ENCODE assay signal across 22 cellular contexts in the genomic region with DNA sequence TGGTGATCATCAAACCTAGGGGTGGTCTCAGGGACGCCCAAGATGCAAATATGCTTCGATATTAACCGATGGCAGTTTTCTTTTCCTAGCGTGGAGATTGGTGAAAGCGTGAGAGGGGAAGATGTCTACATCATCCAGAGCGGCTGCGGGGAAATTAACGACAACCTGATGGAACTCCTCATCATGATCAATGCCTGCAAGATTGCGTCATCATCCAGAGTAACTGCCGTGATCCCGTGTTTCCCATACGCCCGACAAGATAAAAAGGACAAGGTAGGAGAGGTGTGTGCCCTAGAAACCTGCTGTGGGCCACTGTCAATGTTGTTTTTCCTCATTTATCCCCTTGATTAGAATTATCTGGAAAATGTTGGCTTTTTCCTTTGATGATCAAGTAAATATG. TPM values are rescaled to one million over a fixed set of nuclear protein-coding genes. Genes with fewer than 3 reads are reported as not detected.
DNase-seq lines count a peak whose midpoint lies in the region; ATAC-seq, FAIRE-seq and TF ChIP-seq lines count a peak whose summit lies in the region.
"Had no signal": no experiment of that assay in that cellular context is flagged by ENCODE, and none has a peak within 500 bp of the region (broad histone marks: within the 10 kb centered on the region; RNA-seq: fewer than 3 reads in every experiment).

No MANE protein-coding gene starts in this region.

- H4K20me1 ChIP-seq in IMR-90 (ENCODE audit: insufficient read depth, low read length) (no peaks in the 10 kb centered on the region), H1 (replicated peaks in 1 of 2; ENCODE audit: control insufficient read depth in 1 of 2, insufficient read depth in 2 of 2, low read length in 2 of 2) (peaks cover 0 to 4% of the 10 kb centered on the region in 2 experiments)

- BruUV-seq in IMR-90 (replicated peaks; lab: Mats Ljungman, UMichigan): no TSS peak

- TF ChIP-seq POLR2A in IMR-90 (IDR thresholded peaks at IDR 0.05; ENCODE audit: low read depth, low read length) (no peak), H1 (IDR thresholded peaks at IDR 0.05; ENCODE audit: control extremely low read depth in 1 of 2, low read depth in 2 of 2, low read length in 2 of 2) (no peak)

- 87% methylated on average over 3 of the region's 13 CpGs; no CpG with 5 or more reads in 1 of the 2 experiments for WGBS in IMR-90 (ENCODE audit: extremely low coverage in 2 of 2, insufficient read length in 1 of 2), 2 experiments
- WGBS in H1 (ENCODE audit: extremely low coverage in 1 of 2, insufficient coverage in 1 of 2, insufficient read length in 1 of 2, insufficient replicate concordance in 2 of 2, low coverage in 1 of 2, low lambda C conversion rate in 2 of 2, missing lambda C conversion rate in 1 of 2), 2 experiments: 90% methylated on average over 9 of the region's 13 CpGs; no CpG with 5 or more reads in 1 of the 2 experiments

- H3K56ac ChIP-seq in IMR-90 (ENCODE audit: extremely low read depth, insufficient read depth, low read length) (no peak overlapping the region), H1 (replicated peaks; ENCODE audit: insufficient read length, low read depth, low read length) (no peak overlapping the region)

- dilution Hi-C loops in IMR-90 (cut with HindIII; ENCODE audit: low sequenced_read_pairs, unreplicated experiment): no loop called here

- H3K4ac ChIP-seq in IMR-90 (ENCODE audit: low read depth, low read length) (no peak overlapping the region), H1 (replicated peaks; ENCODE audit: insufficient read length, low read depth, low read length) (no peak overlapping the region)

- FAIRE-seq in H1 (lab: Jason Lieb, UNC): no peak
- FAIRE-seq: A549, D721Med, G401.6, GM12891, GM19239 had no signal

- no peak overlapping the region for H3K9ac ChIP-seq in IMR-90 (ENCODE audit: low read depth, low read length)
- H3K9ac ChIP-seq in H1 (replicated peaks in 1 of 4; ENCODE audit: extremely low read depth in 1 of 4, low read depth in 3 of 4, low read length in 3 of 4): no peak overlapping the region
- H3K9ac ChIP-seq: BLaER1 treated with 17β-estradiol and CSF1 and Interleukin-3, amounts not matched to agents 10 nM and 100 nM had no signal

- no peak for TF ChIP-seq EP300 in H1 (IDR thresholded peaks at IDR 0.05; ENCODE audit: borderline replicate concordance in 1 of 2, low read depth in 2 of 2, low read length in 2 of 2)

- H3K9me3 Mint-ChIP-seq in T-helper 1 cell treated with Interleukin-12 subunit alpha and Interleukin-12 subunit beta and Interleukin-4 antibody, amounts not matched to agents 30 μg/mL and 1 μg/mL, for 36 hours: no peaks in the 10 kb centered on the region
- H3K9me3 Mint-ChIP-seq: CD4-positive, alpha-beta T cell; CD8-positive, alpha-beta T cell had no signal

- no peak overlapping the region for H2BK12ac ChIP-seq in H1 (ENCODE audit: low read depth, low read length)

- H2BK5ac ChIP-seq in IMR-90 (ENCODE audit: low read depth, low read length, poor library complexity, severe bottlenecking): no peak overlapping the region
- H2BK5ac ChIP-seq in H1 (ENCODE audit: low read depth, low read length): no peak overlapping the region

- H3K4me1 ChIP-seq in IMR-90 (ENCODE audit: control insufficient read depth, insufficient read depth, low read length) (no peaks in the 10 kb centered on the region; the same call in 1 of the 2 replicates), H1 (replicated peaks in 1 of 4; ENCODE audit: control insufficient read depth in 3 of 4, insufficient read depth in 4 of 4, low read length in 3 of 4) (no peaks in the 10 kb centered on the region; a peak in 2 of 7 replicates)
- H3K4me1 ChIP-seq: A549; BLaER1 treated with 17β-estradiol and CSF1 and Interleukin-3, amounts not matched to agents 10 nM and 100 nM; Caco-2 had no signal

- H3K23ac ChIP-seq in IMR-90 (ENCODE audit: low read depth, low read length) (no peak overlapping the region), H1 (ENCODE audit: insufficient read length) (no peak overlapping the region)

- H2BK15ac ChIP-seq in IMR-90 (ENCODE audit: low read depth, low read length) (no peak overlapping the region), H1 (ENCODE audit: low read length) (no peak overlapping the region)

- H2BK120ac ChIP-seq in IMR-90 (ENCODE audit: low read depth, low read length) (no peak overlapping the region), H1 (replicated peaks; ENCODE audit: low read depth, low read length) (no peak overlapping the region)

- H3K9me1 ChIP-seq in IMR-90 (ENCODE audit: insufficient read depth, low read length): no peaks in the 10 kb centered on the region

- H3K79me1 ChIP-seq in IMR-90 (ENCODE audit: low read depth in 1 of 2, low read length in 2 of 2) (peaks cover 5 to 8% of the 10 kb centered on the region in 2 experiments; a peak in 2 of 4 replicates), H1 (ENCODE audit: low read depth, low read length) (no peaks in the 10 kb centered on the region)

- H3K27ac Mint-ChIP-seq in T-helper 1 cell treated with Interleukin-12 subunit alpha and Interleukin-12 subunit beta and Interleukin-4 antibody, amounts not matched to agents 30 μg/mL and 1 μg/mL, for 36 hours: peak overlapping the region; percentile 36
- H3K27ac Mint-ChIP-seq: B cell; CD4-positive, alpha-beta T cell; CD8-positive, alpha-beta T cell had no signal

- H3K23me2 ChIP-seq in H1 (ENCODE audit: low read depth, low read length): no peaks in the 10 kb centered on the region

- no peak overlapping the region for H2AFZ ChIP-seq in IMR-90 (replicated peaks; ENCODE audit: low read length, poor library complexity)
- no peak overlapping the region for H2AFZ ChIP-seq in H1 (ENCODE audit: low read length)

- in situ Hi-C loops in IMR-90 (cut with MboI; ENCODE audit: low sequenced_read_pairs): no loop called here

- H3K27me3 ChIP-seq in IMR-90 (ENCODE audit: control insufficient read depth, insufficient read depth, low read length): no peaks in the 10 kb centered on the region
- no peaks in the 10 kb centered on the region for H3K27me3 ChIP-seq in H1 (replicated peaks in 1 of 4; ENCODE audit: control insufficient read depth in 3 of 4, extremely low read depth in 1 of 4, insufficient read depth in 3 of 4, low read length in 3 of 4)

- CTCF ChIA-PET in IMR-90 (lab: Yijun Ruan, JAX): no interaction called here
- CTCF ChIA-PET in H1 (lab: Charles Lee; ENCODE audit: partially characterized antibody): no interaction called here

- H4K5ac ChIP-seq in IMR-90 (ENCODE audit: low read depth, low read length) (no peak overlapping the region), H1 (ENCODE audit: insufficient read length, low read depth, low read length) (no peak overlapping the region)

- H2AK5ac ChIP-seq in IMR-90 (ENCODE audit: low read depth, low read length) (no peak overlapping the region), H1 (ENCODE audit: low read depth, low read length) (no peak overlapping the region)

- H2BK20ac ChIP-seq in IMR-90 (ENCODE audit: low read depth, low read length) (no peak overlapping the region), H1 (ENCODE audit: low read length) (no peak overlapping the region)

- ATAC-seq in IMR-90 (ENCODE audit: low read depth) (no peak), GM21447 (IDR thresholded peaks at IDR 0.05; ENCODE audit: unreplicated experiment) (no peak)
- ATAC-seq: A549; CD8-positive, alpha-beta T cell had no signal

- peaks cover 40% of the 10 kb centered on the region for H3K36me3 Mint-ChIP-seq in T-helper 1 cell treated with Interleukin-12 subunit alpha and Interleukin-12 subunit beta and Interleukin-4 antibody, amounts not matched to agents 30 μg/mL and 1 μg/mL, for 36 hours (ENCODE audit: low read depth)

- no peak for TF ChIP-seq CTCF in IMR-90 (conservative IDR thresholded peaks at IDR 0.05; ENCODE audit: low read depth, low read length)
- TF ChIP-seq CTCF in H1 (IDR thresholded peaks at IDR 0.05; ENCODE audit: control extremely low read depth in 1 of 3, insufficient read depth in 1 of 3, low read depth in 1 of 3, low read length in 3 of 3): no peak

- H4K8ac ChIP-seq in IMR-90 (ENCODE audit: low read depth in 2 of 2, low read length in 2 of 2): no peak overlapping the region
- H4K8ac ChIP-seq in H1 (ENCODE audit: extremely low read depth, insufficient read depth, low read length): no peak overlapping the region

- H4K91ac ChIP-seq in IMR-90 (ENCODE audit: insufficient read depth, low read depth, low read length): peak overlapping the region; percentile 5; the same call in 1 of the 2 replicates
- no peak overlapping the region for H4K91ac ChIP-seq in H1 (replicated peaks; ENCODE audit: insufficient read length, low read length)

- H3K4me1 Mint-ChIP-seq in T-helper 1 cell treated with Interleukin-12 subunit alpha and Interleukin-12 subunit beta and Interleukin-4 antibody, amounts not matched to agents 30 μg/mL and 1 μg/mL, for 36 hours (ENCODE audit: low read depth): peaks cover 25% of the 10 kb centered on the region

- H3K4me3 ChIP-seq in IMR-90 (ENCODE audit: insufficient read depth, low read depth, low read length): no peak overlapping the region
- H3K4me3 ChIP-seq in H1 (ENCODE audit: extremely low read depth in 1 of 4, insufficient read depth in 2 of 4, low read depth in 3 of 4, low read length in 4 of 4): no peak overlapping the region
- H3K4me3 ChIP-seq: A549; BLaER1 treated with 17β-estradiol and CSF1 and Interleukin-3, amounts not matched to agents 10 nM and 100 nM had no signal

- intact Hi-C loops in IMR-90 (cut with micrococcal nuclease): no loop called here

- H3K4me3 Mint-ChIP-seq in T-helper 1 cell treated with Interleukin-12 subunit alpha and Interleukin-12 subunit beta and Interleukin-4 antibody, amounts not matched to agents 30 μg/mL and 1 μg/mL, for 36 hours: no peak overlapping the region
- H3K4me3 Mint-ChIP-seq: B cell; CD4-positive, alpha-beta T cell; CD8-positive, alpha-beta T cell had no signal

- H3K27me3 Mint-ChIP-seq in T-helper 1 cell treated with Interleukin-12 subunit alpha and Interleukin-12 subunit beta and Interleukin-4 antibody, amounts not matched to agents 30 μg/mL and 1 μg/mL, for 36 hours (ENCODE audit: low read depth): no peaks in the 10 kb centered on the region
- H3K27me3 Mint-ChIP-seq: B cell; CD4-positive, alpha-beta T cell had no signal

- H3K27ac ChIP-seq in IMR-90 (ENCODE audit: insufficient read depth, low read length) (no peak overlapping the region), H1 (ENCODE audit: low read depth, low read length) (no peak overlapping the region)
- H3K27ac ChIP-seq: 22Rv1; A549; BLaER1 treated with 17β-estradiol and CSF1 and Interleukin-3, amounts not matched to agents 10 nM and 100 nM; C4-2B had no signal

- peaks cover 3% of the 10 kb centered on the region; the same call in 1 of the 2 replicates for H3K9me3 ChIP-seq in IMR-90 (ENCODE audit: control insufficient read depth, insufficient read depth, low read length)
- no peaks in the 10 kb centered on the region for H3K9me3 ChIP-seq in H1 (ENCODE audit: insufficient read depth in 2 of 2, low read depth in 1 of 2, low read length in 1 of 2)
- H3K9me3 ChIP-seq: A549, Caco-2 had no signal

- no peak overlapping the region for H2AK9ac ChIP-seq in IMR-90 (replicated peaks; ENCODE audit: low read depth, low read length, poor library complexity)

- H3K4me2 ChIP-seq in IMR-90 (ENCODE audit: low read depth, low read length) (no peak overlapping the region), H1 (ENCODE audit: insufficient read depth in 1 of 2, low read depth in 2 of 2, low read length in 2 of 2) (no peak overlapping the region)
- H3K4me2 ChIP-seq: A549; BLaER1 treated with 17β-estradiol and CSF1 and Interleukin-3, amounts not matched to agents 10 nM and 100 nM had no signal

- peaks cover 0 to 12% of the 10 kb centered on the region in 2 experiments; a peak in 2 of 4 replicates for H3K79me2 ChIP-seq in H1 (ENCODE audit: control insufficient read depth in 1 of 2, insufficient read depth in 2 of 2, low read length in 2 of 2)

- DNase-seq in T-helper 1 cell: no peak
- no peak for DNase-seq in IMR-90
- DNase-seq in H1 (ENCODE audit: low read depth in 1 of 2, low spot score in 2 of 2): no peak
- no peak for DNase-seq in nucleus accumbens (lab: John Stamatoyannopoulos, UW)
- DNase-seq: AML-193; Caco-2; Calu3; CD4-positive, alpha-beta T cell; CD8-positive, alpha-beta T cell; DMS79 treated with DMSO at 0.1 percent for 48 hours; GF-D8 had no signal

- POLR2A ChIA-PET in IMR-90 (lab: Charles Lee; ENCODE audit: unreplicated experiment): no interaction called here
- POLR2A ChIA-PET in H1 (lab: Charles Lee; ENCODE audit: partially characterized antibody): no interaction called here

- H3K14ac ChIP-seq in IMR-90 (replicated peaks; ENCODE audit: low read depth, low read length) (no peak overlapping the region), H1 (ENCODE audit: insufficient read length) (no peak overlapping the region)

- H3K36me3 ChIP-seq in IMR-90 (ENCODE audit: control insufficient read depth, insufficient read depth, low read length) (no peaks in the 10 kb centered on the region; the same call in 1 of the 2 replicates), H1 (ENCODE audit: control insufficient read depth in 2 of 4, insufficient read depth in 4 of 4, low read length in 3 of 4) (peaks cover 0 to 27% (median 3%) of the 10 kb centered on the region in 4 experiments; a peak in 4 of 8 replicates)

- no peak for TF ChIP-seq RAD21 in IMR-90 (IDR thresholded peaks at IDR 0.05; ENCODE audit: low read length)
- no peak for TF ChIP-seq RAD21 in H1 (IDR thresholded peaks at IDR 0.05 in 1 of 2, conservative IDR thresholded peaks at IDR 0.05 in 1 of 2; ENCODE audit: low read depth in 2 of 2, low read length in 2 of 2)

- H3K18ac ChIP-seq in IMR-90 (ENCODE audit: low read depth, low read length): no peak overlapping the region
- no peak overlapping the region for H3K18ac ChIP-seq in H1 (ENCODE audit: extremely low read depth, low read length)

RNA-seq across cellular contexts. Expression of a gene that starts 7.9 kb away (rescaled TPM):
- total RNA-seq in IMR-90 (2012; rRNA removed): 48.0 and 48.9 TPM in 2 replicates
- polyA plus RNA-seq in IMR-90 (2012; rRNA removed) (20.4 and 25.7 TPM in 2 replicates), H1 (2011; rRNA removed) (11.8 and 17.8 TPM in 2 replicates)
- polyA plus RNA-seq in IMR-90 (2012; cell fraction: cytosol; rRNA removed): 20.1 and 38.6 TPM in 2 replicates
- 14.3 and 16.4 TPM in 2 replicates for polyA plus RNA-seq in IMR-90 (2012; cell fraction: nucleus; rRNA removed; ENCODE audit: low replicate concordance)
- total RNA-seq in H1 (2021; fragmentation: NEBNext Ultra II Directional; extraction: Animal tissue kit (Norgen Biotek cat#: 25700)): 29.0 and 31.4 TPM in 2 replicates
- 16.1 TPM for polyA plus RNA-seq in H1 (2011; cell fraction: cytosol; rRNA removed)
- 16.9 TPM for polyA plus RNA-seq in H1 (2011; cell fraction: nucleus; rRNA removed)
- 23.7 to 30.1 TPM (median 25.7 TPM) in 4 replicates for polyA plus RNA-seq in H1 (2012, experiment 1 of 2)
- polyA plus RNA-seq in H1 (2012, experiment 2 of 2): 2.3 TPM
- polyA plus RNA-seq in H1 (2013, experiment 1 of 2): 12.2 TPM
- polyA plus RNA-seq in H1 (2013, experiment 2 of 2): 12.1 TPM
- 28.9 TPM in 2 replicates for polyA minus RNA-seq in H1 (2011; rRNA and poly(A)+ RNA removed)
- 35.8 TPM for polyA minus RNA-seq in H1 (2011; cell fraction: cytosol; rRNA and poly(A)+ RNA removed)
- polyA minus RNA-seq in H1 (2011; cell fraction: nucleus; rRNA and poly(A)+ RNA removed): 21.7 TPM
